38 cellular contexts compared by ENCODE assay signal in genomic region chr9:130954317-130954716, GRCh38. TPM values are rescaled to one million over a fixed set of nuclear protein-coding genes. Genes with fewer than 3 reads are reported as not detected.
"Had no signal": no experiment of that assay in that cellular context is flagged by ENCODE, and none has a peak within 500 bp of the region (broad histone marks: within the 10 kb centered on the region; RNA-seq: fewer than 3 reads in every experiment).

No MANE protein-coding gene starts in this region.

- H3K4me3 ChIP-seq: MG63 had no signal

- H3K36me3 ChIP-seq: MG63 had no signal

- H3K9me3 ChIP-seq: MG63 had no signal

- H3K27me3 ChIP-seq: MG63 had no signal

- DNase-seq: Karpas-422, Kasumi-1, MG63, MM.1S, MV-4-11, NCI-H1048, NCI-H1092, NCI-H1092 treated with DMSO at 0.1 percent for 48 hours, NCI-H1105, NCI-H1105 treated with DMSO at 0.1 percent for 48 hours, NCI-H1417, NCI-H1417 treated with DMSO at 0.1 percent for 48 hours, NCI-H1436, NCI-H1436 treated with DMSO at 0.1 percent for 48 hours, NCI-H146, NCI-H1694, NCI-H1694 treated with DMSO at 0.1 percent for 48 hours, NCI-H187, NCI-H187 treated with DMSO at 0.1 percent for 48 hours, NCI-H1930, NCI-H2029, NCI-H2029 treated with DMSO at 0.1 percent for 48 hours, NCI-H2081, NCI-H2081 treated with DMSO at 0.1 percent for 48 hours, NCI-H2107, NCI-H2171, NCI-H2171 treated with DMSO at 0.1 percent for 48 hours, NCI-H2227 treated with DMSO at 0.1 percent for 48 hours, NCI-H226, NCI-H345, NCI-H446, NCI-H446 treated with DMSO at 0.1 percent for 48 hours, NCI-H510A, NCI-H510A treated with DMSO at 0.1 percent for 48 hours had no signal

RNA-seq across cellular contexts. Expression of gene LAMC3, which starts 54.7 kb away (rescaled TPM):
- total RNA-seq: LHCN-M2, M059J, MCF 10A had no signal

RNA-seq across cellular contexts. Expression of gene QRFP, which starts 57.7 kb away (rescaled TPM):
- total RNA-seq: LHCN-M2, M059J, MCF 10A, NCI-H460 had no signal
